ENCODE assay signal across 1 cellular context in genomic region chr1:168137515-168137821, GRCh38.
TF ChIP-seq lines count a peak whose summit lies in the region.

No MANE protein-coding gene starts in this region.

TF ChIP-seq in GM23338, 12 proteins besides CTCF, POLR2A, EP300 and RAD21 (continued from another document):
- TF ChIP-seq, protein P1, sequence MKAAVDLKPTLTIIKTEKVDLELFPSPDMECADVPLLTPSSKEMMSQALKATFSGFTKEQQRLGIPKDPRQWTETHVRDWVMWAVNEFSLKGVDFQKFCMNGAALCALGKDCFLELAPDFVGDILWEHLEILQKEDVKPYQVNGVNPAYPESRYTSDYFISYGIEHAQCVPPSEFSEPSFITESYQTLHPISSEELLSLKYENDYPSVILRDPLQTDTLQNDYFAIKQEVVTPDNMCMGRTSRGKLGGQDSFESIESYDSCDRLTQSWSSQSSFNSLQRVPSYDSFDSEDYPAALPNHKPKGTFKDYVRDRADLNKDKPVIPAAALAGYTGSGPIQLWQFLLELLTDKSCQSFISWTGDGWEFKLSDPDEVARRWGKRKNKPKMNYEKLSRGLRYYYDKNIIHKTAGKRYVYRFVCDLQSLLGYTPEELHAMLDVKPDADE (IDR thresholded peaks at IDR 0.05) = no peak
- TF ChIP-seq EZH2phosphoT487 (IDR thresholded peaks at IDR 0.05; ENCODE audit: unreplicated experiment) (no peak), EZH2 (IDR thresholded peaks at IDR 0.05; ENCODE audit: low read depth, unreplicated experiment) (no peak), JUNB (IDR thresholded peaks at IDR 0.05; ENCODE audit: unreplicated experiment) (no peak), ZNF331 (CRISPR knock-in tag; IDR thresholded peaks at IDR 0.05; ENCODE audit: low read depth) (no peak), ZNF114 (CRISPR knock-in tag; IDR thresholded peaks at IDR 0.05) (no peak)
TF ChIP-seq in GM23338: peak in this region for 0.
